Comparison of ENCODE assay signal across 1 cellular context in the genomic region with DNA sequence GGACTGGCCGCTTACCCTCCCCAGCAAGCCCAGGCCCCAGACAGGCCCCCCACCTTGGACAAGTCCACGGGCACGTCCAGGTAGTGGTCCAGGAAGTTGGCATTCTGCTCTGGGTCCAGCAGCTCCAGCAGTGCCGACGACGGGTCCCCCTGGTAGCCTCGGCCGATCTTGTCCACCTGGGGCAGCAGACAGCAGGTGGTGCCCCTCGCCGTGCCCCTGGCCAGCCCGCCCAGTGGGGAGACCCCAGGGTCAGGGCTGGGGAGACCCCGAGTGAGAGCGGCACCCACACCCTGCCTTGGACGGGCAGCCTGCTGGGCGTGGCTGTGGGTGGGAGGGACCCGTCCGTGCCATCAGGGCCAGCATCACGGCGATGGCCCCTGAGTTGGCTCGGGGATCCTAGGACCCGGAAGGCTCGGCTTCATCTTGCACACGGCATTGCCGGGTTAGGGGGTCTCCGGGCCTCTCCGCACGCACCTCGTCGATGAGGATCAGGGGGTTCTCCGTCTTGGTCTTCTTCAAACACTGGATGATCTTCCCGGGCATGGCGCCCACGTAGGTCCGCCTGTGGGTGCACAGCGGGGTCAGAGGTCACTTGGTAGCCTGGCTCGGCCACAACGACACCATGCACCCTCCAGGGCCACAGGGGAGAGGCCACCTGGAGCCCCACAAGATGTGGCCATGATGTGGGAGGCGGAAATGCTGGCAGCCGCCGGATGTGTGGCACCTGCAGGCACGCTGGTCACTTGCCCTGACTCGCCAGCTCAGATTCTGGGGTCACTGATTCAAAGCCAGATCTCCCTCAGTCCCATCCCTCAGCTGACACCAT.
TF ChIP-seq lines count a peak whose summit lies in the region.

No MANE protein-coding gene starts in this region.

TF ChIP-seq in HEK293T, 16 proteins besides CTCF, POLR2A, EP300 and RAD21 (continued from another document):
- 0 out of 2 replicates have a peak, but pooled peaks have one; percentile 5 for TF ChIP-seq ELF4 (IDR thresholded peaks at IDR 0.05)
- no peak for TF ChIP-seq SP1 (IDR thresholded peaks at IDR 0.05)
- no peak for TF ChIP-seq NFRKB (IDR thresholded peaks at IDR 0.05)
